10 cellular contexts compared by ENCODE assay signal in genomic region chr19:3370214-3370720, GRCh38. TPM values are rescaled to one million over a fixed set of nuclear protein-coding genes. Genes with fewer than 3 reads are reported as not detected.
DNase-seq lines count a peak whose midpoint lies in the region; ATAC-seq, FAIRE-seq and TF ChIP-seq lines count a peak whose summit lies in the region.
"Had no signal": no experiment of that assay in that cellular context is flagged by ENCODE, and none has a peak within 500 bp of the region (broad histone marks: within the 10 kb centered on the region; RNA-seq: fewer than 3 reads in every experiment).

No MANE protein-coding gene starts in this region.

- in situ Hi-C loops in GM23248 (cut with MboI) = no loop called here

- peak overlapping the region; percentile 82 for H3K27ac Mint-ChIP-seq in astrocyte (ENCODE audit: unreplicated experiment)

- H3F3A ChIP-seq in GM23248 (ENCODE audit: insufficient read depth) = peaks cover 33% of the 10 kb centered on the region

- BruUV-seq in OCI-LY7 (replicated peaks; lab: Mats Ljungman, UMichigan) = no TSS peak

- ATAC-seq in GM18870 (IDR thresholded peaks at IDR 0.05; ENCODE audit: unreplicated experiment) = no peak

- H3K4me2 ChIP-seq in GM23248 (ENCODE audit: unreplicated experiment) (peak overlapping the region; percentile 99), astrocyte (ENCODE audit: low read length) (peak overlapping the region; percentile 88), keratinocyte (ENCODE audit: control insufficient read depth, extremely low read depth, insufficient read depth, low read depth, low read length) (peak overlapping the region; percentile 98), OCI-LY7 (ENCODE audit: low read length) (no peak overlapping the region)

- H3K27me3 ChIP-seq in GM23248 (replicated peaks; ENCODE audit: insufficient read depth) = no peaks in the 10 kb centered on the region
- H3K27me3 ChIP-seq in astrocyte (ENCODE audit: insufficient read depth, low read length) = no peaks in the 10 kb centered on the region
- no peaks in the 10 kb centered on the region for H3K27me3 ChIP-seq in keratinocyte (ENCODE audit: control insufficient read depth, extremely low read depth, insufficient read depth, low read length)
- peaks cover 0 to 21% (median 0%) of the 10 kb centered on the region in 7 donors for H3K27me3 ChIP-seq in spleen (replicated peaks in 1 of 7)

- H3K4me1 ChIP-seq in GM23248 (ENCODE audit: insufficient read depth) (peaks cover 29% of the 10 kb centered on the region), astrocyte (ENCODE audit: insufficient read depth, low read length) (peaks cover 49% of the 10 kb centered on the region), keratinocyte (ENCODE audit: control insufficient read depth, extremely low read depth, insufficient read depth, low read length) (peaks cover 34% of the 10 kb centered on the region), spleen (peaks cover 24 to 98% (median 82%) of the 10 kb centered on the region in 6 donors), OCI-LY7 (ENCODE audit: insufficient read depth, low read length, poor library complexity, severe bottlenecking) (no peaks in the 10 kb centered on the region)

- FAIRE-seq in astrocyte (lab: Jason Lieb, UNC) (no peak), keratinocyte (lab: Jason Lieb, UNC) (no peak)

- POLR2A ChIA-PET in OCI-LY7 (lab: Charles Lee) = no interaction called here

- H3K79me2 ChIP-seq in GM23248 (ENCODE audit: insufficient read depth) = peaks cover 93% of the 10 kb centered on the region
- peaks cover 86% of the 10 kb centered on the region for H3K79me2 ChIP-seq in astrocyte (ENCODE audit: insufficient read depth, low read length)
- peaks cover 83% of the 10 kb centered on the region for H3K79me2 ChIP-seq in keratinocyte (ENCODE audit: control insufficient read depth, insufficient read depth, low read length)
- no peaks in the 10 kb centered on the region for H3K79me2 ChIP-seq in OCI-LY7 (ENCODE audit: insufficient read depth, low read depth, low read length)

- peak overlapping the region; percentile 78 for H3K4me3 Mint-ChIP-seq in astrocyte (ENCODE audit: unreplicated experiment)

- H3K4me1 Mint-ChIP-seq in astrocyte (ENCODE audit: low read depth, unreplicated experiment) = peaks cover 31% of the 10 kb centered on the region

- CTCF ChIA-PET in OCI-LY7 (lab: Charles Lee; ENCODE audit: unreplicated experiment) = no interaction called here

- 10 to 23% methylated on average over 14 of the region's 14 CpGs for WGBS in GM23248 (ENCODE audit: low coverage in 1 of 2, low lambda C conversion rate in 2 of 2, missing lambda C conversion rate in 2 of 2), 2 experiments
- WGBS in spleen, 5 donors = 65 to 73% (median 70%) methylated on average over 12 to 14 of the region's 14 CpGs

- no peaks in the 10 kb centered on the region for H3K9me1 ChIP-seq in keratinocyte (ENCODE audit: control insufficient read depth, extremely low read depth, insufficient read depth, low read length)

- TF ChIP-seq CTCF in astrocyte (IDR thresholded peaks at IDR 0.05; ENCODE audit: insufficient read depth, low read depth, low read length) (no peak), keratinocyte (optimal IDR thresholded peaks at IDR 0.05 in 1 of 3, IDR thresholded peaks at IDR 0.05 in 1 of 3, conservative IDR thresholded peaks at IDR 0.05 in 1 of 3; ENCODE audit: extremely low read depth in 1 of 3, insufficient read depth in 2 of 3, low read length in 3 of 3) (no peak), spleen (IDR thresholded peaks at IDR 0.05 in 8 of 11, conservative IDR thresholded peaks at IDR 0.05 in 3 of 11) (no peak), OCI-LY7 (conservative IDR thresholded peaks at IDR 0.05; ENCODE audit: low read length) (no peak)

- H3K27me3 Mint-ChIP-seq in astrocyte (ENCODE audit: low read depth, unreplicated experiment) = peaks cover 31% of the 10 kb centered on the region

- DNase-seq in GM23248 = peak; percentile 34
- DNase-seq in astrocyte (ENCODE audit: low read depth) = no peak
- DNase-seq in keratinocyte (ENCODE audit: low read depth, low spot score) = no peak
- no peak for DNase-seq in spleen
- DNase-seq in OCI-LY7 (ENCODE audit: low spot score) = no peak
- no peak for DNase-seq in amygdala (lab: John Stamatoyannopoulos, UW)
- no peak for DNase-seq in posterior cingulate gyrus
- DNase-seq: islet precursor cell, SW 1271 had no signal

- H3K36me3 Mint-ChIP-seq in astrocyte (ENCODE audit: low read depth, unreplicated experiment) = peaks cover 4% of the 10 kb centered on the region

- H3K9me3 ChIP-seq in GM23248 (ENCODE audit: low read depth) (no peaks in the 10 kb centered on the region), astrocyte (ENCODE audit: insufficient read depth, low read depth, low read length) (no peaks in the 10 kb centered on the region), keratinocyte (ENCODE audit: control insufficient read depth, low read depth, low read length) (no peaks in the 10 kb centered on the region), spleen (no peaks in the 10 kb centered on the region), OCI-LY7 (ENCODE audit: low read length) (no peaks in the 10 kb centered on the region)

- H3K36me3 ChIP-seq in GM23248 (ENCODE audit: low read depth) (no peaks in the 10 kb centered on the region), astrocyte (ENCODE audit: insufficient read depth, low read length) (peaks cover 3% of the 10 kb centered on the region), keratinocyte (ENCODE audit: control insufficient read depth in 2 of 2, extremely low read depth in 1 of 2, insufficient read depth in 2 of 2, low read length in 2 of 2) (peaks cover under 1 to 2% of the 10 kb centered on the region in 2 experiments), spleen (peaks cover 0 to under 1% (median 0%) of the 10 kb centered on the region in 6 donors), OCI-LY7 (ENCODE audit: insufficient read depth, low read length) (no peaks in the 10 kb centered on the region)

- H3K9ac ChIP-seq in GM23248 (peak overlapping the region; percentile 95), astrocyte (ENCODE audit: low read length) (peak overlapping the region; percentile 92), keratinocyte (ENCODE audit: control insufficient read depth, extremely low read depth, insufficient read depth, low read length) (peak overlapping the region; percentile 87)

- H3K4me3 ChIP-seq in GM23248 (peak overlapping the region; percentile 91), astrocyte (ENCODE audit: insufficient read depth, low read depth, low read length) (no peak overlapping the region), keratinocyte (ENCODE audit: control insufficient read depth in 2 of 3, extremely low read depth in 1 of 3, insufficient read depth in 2 of 3, low read depth in 1 of 3, low read length in 3 of 3) (peak overlapping the region; percentile 83 to 88 (median 84)), spleen (peak overlapping the region in 4 of 8 donors; percentile 22 to 84 (median 70)), OCI-LY7 (ENCODE audit: low read depth, low read length, poor library complexity, severe bottlenecking) (no peak overlapping the region)

- intact Hi-C loops in spleen (cut with DNase I; ENCODE audit: low total_unique reads) (no loop called here), OCI-LY7 (cut with micrococcal nuclease; ENCODE audit: unreplicated experiment) (no loop called here), posterior cingulate gyrus (cut with DNase I) (no loop called here)

- H4K20me1 ChIP-seq in GM23248 (ENCODE audit: insufficient read depth) (peaks cover 14% of the 10 kb centered on the region; the same call in 1 of the 2 replicates), astrocyte (ENCODE audit: insufficient read depth, low read length) (peaks cover 73% of the 10 kb centered on the region), keratinocyte (ENCODE audit: control insufficient read depth, extremely low read depth, insufficient read depth, low read length) (peaks cover 10% of the 10 kb centered on the region), OCI-LY7 (ENCODE audit: insufficient read depth, low read length) (no peaks in the 10 kb centered on the region)

- no peaks in the 10 kb centered on the region for H3K9me3 Mint-ChIP-seq in astrocyte (ENCODE audit: unreplicated experiment)

- H3K27ac ChIP-seq in GM23248 (peak overlapping the region; percentile 82), astrocyte (ENCODE audit: low read depth, low read length) (peak overlapping the region; percentile 5), keratinocyte (ENCODE audit: control insufficient read depth, insufficient read depth, low read length) (peak overlapping the region; percentile 76), spleen (peak overlapping the region; percentile 19 to 96 (median 90)), OCI-LY7 (ENCODE audit: low read depth, low read length, poor library complexity, severe bottlenecking) (no peak overlapping the region)

- dilution Hi-C loops in keratinocyte (cut with MboI; ENCODE audit: extremely low pct_ligation_motif_present, low sequenced_read_pairs) = no loop called here

- no peak for TF ChIP-seq POLR2A in spleen (IDR thresholded peaks at IDR 0.05)

- no peaks in the 10 kb centered on the region for H3K9me2 ChIP-seq in GM23248 (ENCODE audit: insufficient read depth)
- H3K9me2 ChIP-seq in OCI-LY7 (ENCODE audit: insufficient read depth, low read length) = no peaks in the 10 kb centered on the region

- H2AFZ ChIP-seq in GM23248 = no peak overlapping the region
- no peak overlapping the region for H2AFZ ChIP-seq in astrocyte (ENCODE audit: low read depth, low read length)
- no peak overlapping the region for H2AFZ ChIP-seq in keratinocyte (ENCODE audit: control insufficient read depth, low read length)
- H2AFZ ChIP-seq in OCI-LY7 (ENCODE audit: low read length) = no peak overlapping the region

RNA-seq across cellular contexts. Expression of gene NFIC, which starts 3.9 kb away (rescaled TPM):
- total RNA-seq in GM23248 (2014; rRNA removed; shearing (Covaris generic)) = 50.4 and 51.9 TPM in 2 replicates
- polyA plus RNA-seq in GM23248 (2016; fragmentation: Nextera tagmentation; extraction: Ambion mirVana) (106 and 108 TPM in 2 replicates), keratinocyte (1.8 to 7.6 TPM (median 2.4 TPM) in 3 replicates), spleen (10 to 100 TPM in 1 of 3 donors, 1 to 10 TPM in 2; 4.1 to 23.4 (median 4.2) TPM)
- total RNA-seq in astrocyte (38.3 and 49.8 TPM in 2 replicates), spleen (100 to 1,000 TPM in 2 of 7 donors, 10 to 100 TPM in 5; 65.4 to 125 (median 77.1) TPM), OCI-LY7 (2022) (1.5 and 1.8 TPM in 2 replicates)
- 31.7 TPM for polyA plus RNA-seq in keratinocyte (2011; ENCODE audit: low read depth)
- polyA plus RNA-seq in keratinocyte (2011; cell fraction: cytosol; rRNA removed) = 3.3 and 8.9 TPM in 2 replicates
- 15.0 and 19.2 TPM in 2 replicates for polyA plus RNA-seq in keratinocyte (2011; cell fraction: nucleus; rRNA removed)
- polyA plus RNA-seq in keratinocyte (2012; ENCODE audit: low replicate concordance) = 26.2 and 57.7 TPM in 2 replicates
- polyA minus RNA-seq in keratinocyte = 6.3 to 75.9 TPM (median 7.7 TPM) in 3 replicates
- 18.4 TPM for polyA minus RNA-seq in keratinocyte (2011; cell fraction: cytosol; rRNA and poly(A)+ RNA removed)
- polyA minus RNA-seq in keratinocyte (2011; cell fraction: nucleus; rRNA and poly(A)+ RNA removed) = 10.4 and 17.4 TPM in 2 replicates
- 1.0 and 1.7 TPM in 2 replicates for total RNA-seq in OCI-LY7 (2014; rRNA removed; shearing (Covaris generic))

Comparison
In these comparisons a context has a peak if more than half of its experiments do, and no peak if none do; other contexts are left out.
1. H3K4me3 ChIP-seq: peak in GM23248 (single experiment) and keratinocyte (3 of 3); none in astrocyte (single experiment) and OCI-LY7 (single experiment).
2. RNA of gene NFIC, which starts 3.9 kb away (total RNA-seq): 65.4 to 125 TPM in spleen, 50.4 to 51.9 TPM in GM23248 and 38.3 to 49.8 TPM in astrocyte; 1.0 to 1.8 TPM in OCI-LY7; every median in the first group is over 10 times any median in the second.
3. Peak in every context shown above with its lines, with median percentiles within 50 percentile points of each other: H3K9ac ChIP-seq.